ENCODE assay signal across 14 cellular contexts in genomic region chr9:16282718-16283117, GRCh38.
A peak's percentile ranks its signal among the peaks of the same experiment; 100 is the strongest.
DNase-seq lines count a peak whose midpoint lies in the region; TF ChIP-seq lines count a peak whose summit lies in the region.
"Had no signal": no experiment of that assay in that cellular context is flagged by ENCODE, and none has a peak within 500 bp of the region (broad histone marks: within the 10 kb centered on the region; RNA-seq: fewer than 3 reads in every experiment).

No MANE protein-coding gene starts in this region.

- no peak overlapping the region for H4K5ac ChIP-seq in H9 (ENCODE audit: insufficient read length, low read depth, low read length)

- no peak overlapping the region for H3K4ac ChIP-seq in H9 (ENCODE audit: low read depth, low read length)

- H3K36me3 ChIP-seq in endodermal cell (ENCODE audit: control insufficient read depth, insufficient read depth, low read length): no peaks in the 10 kb centered on the region
- no peaks in the 10 kb centered on the region for H3K36me3 ChIP-seq in subcutaneous abdominal adipose tissue (ENCODE audit: control insufficient read depth in 5 of 5, insufficient read depth in 5 of 5, low read length in 5 of 5)

- no peak overlapping the region for H3K4me2 ChIP-seq in H9 (ENCODE audit: insufficient read depth, insufficient read length, low read length)

- no peak overlapping the region for H2BK12ac ChIP-seq in H9 (ENCODE audit: insufficient read length, low read depth, low read length)

- H3K27ac ChIP-seq in H9 (ENCODE audit: insufficient read length, low read depth, low read length) (no peak overlapping the region), endodermal cell (ENCODE audit: low read depth, low read length) (no peak overlapping the region), subcutaneous abdominal adipose tissue (ENCODE audit: low read depth, low read length) (peak overlapping the region; percentile 20)
- H3K27ac ChIP-seq: 22Rv1 had no signal

- H3K79me1 ChIP-seq in H9 (ENCODE audit: insufficient read depth, low read depth, low read length, poor library complexity, severe bottlenecking): no peaks in the 10 kb centered on the region

- H4K8ac ChIP-seq in H9 (replicated peaks; ENCODE audit: insufficient read length, low read depth, low read length): no peak overlapping the region

- no peak overlapping the region for H3K27ac Mint-ChIP-seq in H9
- H3K27ac Mint-ChIP-seq in endodermal cell: no peak overlapping the region
- peak overlapping the region; percentile 89 for H3K27ac Mint-ChIP-seq in neural crest cell (ENCODE audit: unreplicated experiment)
- H3K27ac Mint-ChIP-seq: CD8-positive, alpha-beta T cell had no signal

- no peaks in the 10 kb centered on the region for H3K9me3 ChIP-seq in H9 (ENCODE audit: control insufficient read depth, low read depth, low read length)
- H3K9me3 ChIP-seq in endodermal cell (ENCODE audit: control insufficient read depth, low read length): no peaks in the 10 kb centered on the region
- H3K9me3 ChIP-seq in subcutaneous abdominal adipose tissue (ENCODE audit: control insufficient read depth in 5 of 5, low read length in 5 of 5): no peaks in the 10 kb centered on the region

- TF ChIP-seq CTCF in H9 (conservative IDR thresholded peaks at IDR 0.05) (no peak), endodermal cell (conservative IDR thresholded peaks at IDR 0.05) (no peak), neural crest cell (conservative IDR thresholded peaks at IDR 0.05) (no peak)

- no peak overlapping the region for H3K9ac ChIP-seq in H9 (ENCODE audit: extremely low read depth, insufficient read length, low read length)
- H3K9ac ChIP-seq in endodermal cell (ENCODE audit: extremely low read depth, low read length, poor library complexity, severe bottlenecking): no peak overlapping the region
- no peak overlapping the region for H3K9ac ChIP-seq in subcutaneous abdominal adipose tissue (ENCODE audit: low read length in 5 of 5)

- H3K56ac ChIP-seq in H9 (ENCODE audit: insufficient read length, low read depth, low read length): no peak overlapping the region

- no peak overlapping the region for H4K91ac ChIP-seq in H9 (ENCODE audit: insufficient read length, low read depth, low read length)

- H3K4me1 ChIP-seq in H9 (ENCODE audit: insufficient read depth, low read length) (no peaks in the 10 kb centered on the region), endodermal cell (ENCODE audit: control insufficient read depth, insufficient read depth, low read length) (no peaks in the 10 kb centered on the region), subcutaneous abdominal adipose tissue (ENCODE audit: control insufficient read depth in 5 of 5, insufficient read depth in 5 of 5, low read length in 5 of 5) (peaks cover 0 to 13% (median 0%) of the 10 kb centered on the region in 5 donors)

- no peak overlapping the region for H2BK15ac ChIP-seq in H9 (ENCODE audit: low read depth, low read length)

- H3K4me3 Mint-ChIP-seq in H9: no peak overlapping the region
- no peak overlapping the region for H3K4me3 Mint-ChIP-seq in endodermal cell
- no peak overlapping the region for H3K4me3 Mint-ChIP-seq in neural crest cell
- H3K4me3 Mint-ChIP-seq: CD14-positive monocyte; CD8-positive, alpha-beta T cell had no signal

- H3K14ac ChIP-seq in H9 (ENCODE audit: insufficient read depth, low read length): no peak overlapping the region

- no peak overlapping the region for H2BK120ac ChIP-seq in H9 (ENCODE audit: low read depth, low read length, poor library complexity, severe bottlenecking)

- peaks cover 3% of the 10 kb centered on the region; the same call in 1 of the 2 replicates for H3K27me3 Mint-ChIP-seq in H9 (ENCODE audit: low read depth)
- peaks cover 3% of the 10 kb centered on the region for H3K27me3 Mint-ChIP-seq in endodermal cell (ENCODE audit: insufficient read depth)
- no peaks in the 10 kb centered on the region for H3K27me3 Mint-ChIP-seq in neural crest cell (ENCODE audit: low read depth)

- H2BK5ac ChIP-seq in H9 (ENCODE audit: insufficient read length, low read length): no peak overlapping the region

- H3K27me3 ChIP-seq in H9 (ENCODE audit: insufficient read depth, low read length): no peaks in the 10 kb centered on the region
- H3K27me3 ChIP-seq in endodermal cell (ENCODE audit: control insufficient read depth, insufficient read depth, low read length, poor library complexity, severe bottlenecking): no peaks in the 10 kb centered on the region
- H3K27me3 ChIP-seq in subcutaneous abdominal adipose tissue (ENCODE audit: control insufficient read depth in 5 of 5, insufficient read depth in 4 of 5, low read length in 5 of 5): no peaks in the 10 kb centered on the region

- no peaks in the 10 kb centered on the region for H3K4me1 Mint-ChIP-seq in H9
- no peaks in the 10 kb centered on the region for H3K4me1 Mint-ChIP-seq in endodermal cell
- H3K4me1 Mint-ChIP-seq in neural crest cell: peaks cover 3% of the 10 kb centered on the region

- no peaks in the 10 kb centered on the region for H3K79me2 ChIP-seq in H9 (ENCODE audit: insufficient read depth, low read length)

- no peak overlapping the region for H3K18ac ChIP-seq in H9 (ENCODE audit: insufficient read length, low read depth, low read length)

- H4K20me1 ChIP-seq in H9 (ENCODE audit: control insufficient read depth, insufficient read depth, insufficient read length): no peaks in the 10 kb centered on the region

- no peak overlapping the region for H2BK20ac ChIP-seq in H9 (ENCODE audit: low read depth, low read length, poor library complexity, severe bottlenecking)

- H3K36me3 Mint-ChIP-seq in H9 (ENCODE audit: insufficient read depth in 1 of 3, low read depth in 3 of 3): peaks cover 0 to 5% (median 0%) of the 10 kb centered on the region in 3 experiments; a peak in 1 of 7 replicates
- no peaks in the 10 kb centered on the region for H3K36me3 Mint-ChIP-seq in endodermal cell (ENCODE audit: low read depth)
- H3K36me3 Mint-ChIP-seq in neural crest cell (ENCODE audit: low read depth): peaks cover 3% of the 10 kb centered on the region
- H3K36me3 Mint-ChIP-seq: CD14-positive monocyte; CD8-positive, alpha-beta T cell had no signal

- DNase-seq in H9: peak; percentile 3
- peak; percentile 24 for DNase-seq in endodermal cell
- DNase-seq in neural crest cell (ENCODE audit: low read depth, low spot score): no peak
- no peak for DNase-seq in cerebellum (ENCODE audit: low spot score)
- DNase-seq in NCI-H748 treated with DMSO at 0.1 percent for 48 hours (lab: John Stamatoyannopoulos, UW): no peak
- no peak for DNase-seq in NK-92 (lab: John Stamatoyannopoulos, UW; ENCODE audit: unreplicated experiment)
- no peak for DNase-seq in DMS153 (lab: John Stamatoyannopoulos, UW)
- DNase-seq: COR-L47, DND-41, GF-D8 had no signal

- H3K23me2 ChIP-seq in H9 (ENCODE audit: insufficient read length, low read depth, low read length, poor library complexity, severe bottlenecking): no peaks in the 10 kb centered on the region

- H2AFZ ChIP-seq in H9 (ENCODE audit: low read length): no peak overlapping the region

- WGBS in H9 (ENCODE audit: extremely low coverage, insufficient read length, low lambda C conversion rate): no CpG with 5 or more reads among the region's 9 CpGs
- WGBS in endodermal cell (ENCODE audit: insufficient coverage in 1 of 2, insufficient read length in 1 of 2), 2 experiments: 80 to 93% methylated on average over 5 to 9 of the region's 9 CpGs

- no peak overlapping the region for H3K23ac ChIP-seq in H9 (ENCODE audit: insufficient read length, low read depth, low read length)

- H2AK5ac ChIP-seq in H9 (ENCODE audit: insufficient read length, low read length): no peak overlapping the region

- H3T11ph ChIP-seq in H9 (ENCODE audit: low read length): no peak overlapping the region

- H3K9me3 Mint-ChIP-seq in H9 (peaks cover 3 to 4% of the 10 kb centered on the region in 2 experiments; a peak in 3 of 5 replicates), endodermal cell (peaks cover 3% of the 10 kb centered on the region), neural crest cell (peaks cover 13% of the 10 kb centered on the region)
- H3K9me3 Mint-ChIP-seq: CD8-positive, alpha-beta T cell had no signal

- no peak overlapping the region for H3K4me3 ChIP-seq in endodermal cell (ENCODE audit: low read length)
- H3K4me3 ChIP-seq in subcutaneous abdominal adipose tissue (ENCODE audit: low read depth in 1 of 5, low read length in 5 of 5): no peak overlapping the region

Comparison
In these comparisons a context has a peak if more than half of its experiments do, and no peak if none do; other contexts are left out.
1. DNase-seq: peak in H9 (single experiment) and endodermal cell (single experiment); none in neural crest cell (single experiment), cerebellum (single experiment), NCI-H748 treated with DMSO at 0.1 percent for 48 hours (single experiment), NK-92 (single experiment) and DMS153 (single experiment).